28 cellular contexts compared by ENCODE assay signal in the genomic region with DNA sequence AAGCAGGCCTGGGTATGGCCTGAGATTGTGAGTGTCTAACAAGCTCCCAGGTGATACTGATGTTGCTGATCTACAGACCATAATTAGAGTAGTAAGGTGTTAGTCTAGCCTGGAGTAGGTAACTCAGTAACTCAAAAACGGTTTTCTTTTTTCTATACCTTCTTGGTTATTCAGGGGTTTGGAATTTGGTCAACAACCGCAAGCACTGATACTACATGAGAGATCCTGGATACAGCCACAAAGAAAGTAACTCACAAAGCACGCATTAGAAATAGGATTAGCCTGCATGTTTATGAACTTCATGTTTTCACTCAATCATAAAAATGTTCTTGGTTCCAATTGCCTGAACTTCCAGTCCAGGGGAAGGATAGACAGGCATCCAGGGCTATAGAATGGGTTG.
"Had no signal": no experiment of that assay in that cellular context is flagged by ENCODE, and none has a peak within 500 bp of the region (broad histone marks: within the 10 kb centered on the region; RNA-seq: fewer than 3 reads in every experiment).

No MANE protein-coding gene starts in this region.

- H3K4me3 ChIP-seq: hepatocyte, lower lobe of right lung, neural progenitor cell, psoas muscle, right atrium auricular region, right lobe of liver, smooth muscle cell, tibial nerve, vagina had no signal

- H3K27ac ChIP-seq: hepatocyte, lower lobe of right lung, neural progenitor cell, neutrophil, parathyroid adenoma, psoas muscle, right atrium auricular region, right lobe of liver, tibial nerve, vagina had no signal

- H2AFZ ChIP-seq: hepatocyte, neural progenitor cell, parathyroid adenoma had no signal

- ATAC-seq: left cardiac atrium; left lobe of liver; lower lobe of right lung; natural killer cell; psoas muscle; right lobe of liver; stimulated activated memory B cell treated with anti-CD40 and anti-IgM and Interleukin-4, amounts not matched to agents 10 μg/mL and 1 μg/mL and 100 μg/mL, for 72 hours; stimulated activated naive CD8-positive, alpha-beta T cell treated with anti-CD3 and anti-CD28 coated beads, Interleukin-15, amount 100 ng/mL, for 72 hours had no signal

- H3K27me3 ChIP-seq: hepatocyte, neural progenitor cell, neutrophil, right atrium auricular region, right lobe of liver, tibial nerve, vagina had no signal

- H3K79me2 ChIP-seq: hepatocyte, parathyroid adenoma had no signal

- H3K36me3 ChIP-seq: lower lobe of right lung, neural progenitor cell, neutrophil, right atrium auricular region, right lobe of liver, tibial nerve, vagina had no signal

- H3K4me2 ChIP-seq: hepatocyte, neural progenitor cell, smooth muscle cell had no signal

- H3K9ac ChIP-seq: neural progenitor cell, parathyroid adenoma had no signal

- DNase-seq: islet precursor cell; left cardiac atrium; lower lobe of right lung; mammary epithelial cell; mesenchymal stem cell; naive B cell; natural killer cell; nephron progenitor cell; occipital lobe; psoas muscle; right lobe of liver; stimulated activated CD4-positive, alpha-beta T cell treated with anti-CD3 and anti-CD28 coated beads, Interleukin-1b, Interleukin-23, amount 100 ng/mL, for 48 hours; stimulated activated CD4-positive, alpha-beta T cell treated with anti-CD3 and anti-CD28 coated beads, Interleukin-2, amount 100 ng/mL, for 48 hours; stimulated activated CD4-positive, alpha-beta T cell treated with anti-CD3 and anti-CD28 coated beads, Interleukin-4, amount 100 ng/mL, for 4 hours; stimulated activated CD8-positive, alpha-beta memory T cell treated with anti-CD3 and anti-CD28 coated beads, Interleukin-4, amount 100 ng/mL, for 48 hours; stimulated activated naive CD4-positive, alpha-beta T cell treated with Interleukin-2 at 50 U/mL for 16 hours; stimulated activated naive CD8-positive, alpha-beta T cell treated with anti-CD3 and anti-CD28 coated beads, Interleukin-15, amount 100 ng/mL, for 72 hours; substantia nigra had no signal

- H3K4me1 ChIP-seq: lower lobe of right lung, neural progenitor cell, parathyroid adenoma, psoas muscle, right atrium auricular region, right lobe of liver, tibial nerve, vagina had no signal

- H3K9me3 ChIP-seq: lower lobe of right lung, neutrophil, psoas muscle, right lobe of liver, tibial nerve, vagina had no signal
